In the genomic region with DNA sequence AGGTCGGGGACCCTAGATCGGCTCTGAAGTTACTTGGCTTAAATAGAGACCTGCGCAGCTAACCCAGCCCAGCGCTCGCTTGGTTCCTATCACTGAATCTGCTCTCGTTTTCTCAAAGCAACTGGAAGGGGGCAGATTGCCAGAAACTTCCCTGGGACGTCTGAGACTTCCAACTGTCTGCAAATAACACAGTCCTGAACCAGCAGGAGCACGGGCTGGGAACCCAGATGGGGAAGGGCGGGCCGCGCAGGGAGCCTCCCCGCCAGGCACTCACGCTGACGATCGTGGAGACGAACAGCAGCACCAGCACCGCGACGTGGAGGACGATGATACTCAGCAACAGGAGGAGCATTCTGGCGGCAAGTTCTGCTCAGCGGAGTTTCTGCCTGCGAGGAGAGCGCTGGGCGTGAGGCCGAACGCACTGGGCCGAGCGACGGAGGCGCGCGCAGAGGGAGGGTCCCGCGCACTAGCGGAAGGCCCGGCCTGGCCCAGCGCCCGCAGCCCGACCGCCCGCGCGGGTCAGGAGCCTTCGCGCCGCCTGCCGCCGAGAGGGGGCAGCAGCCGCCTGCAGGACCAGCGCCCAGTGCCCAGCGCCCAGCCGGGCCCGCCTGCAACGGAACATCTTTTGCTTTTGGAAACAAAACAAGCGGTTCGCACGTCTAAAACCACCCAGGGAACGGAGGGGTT, we compare ENCODE assay signal across 1 cellular context.
A peak's percentile ranks its signal among the peaks of the same experiment; 100 is the strongest.
TF ChIP-seq lines count a peak whose summit lies in the region.

No MANE protein-coding gene starts in this region.

TF ChIP-seq in HepG2, 621 proteins besides CTCF, POLR2A, EP300 and RAD21 (continued from another document and continues in another):
- TF ChIP-seq, protein P1, sequence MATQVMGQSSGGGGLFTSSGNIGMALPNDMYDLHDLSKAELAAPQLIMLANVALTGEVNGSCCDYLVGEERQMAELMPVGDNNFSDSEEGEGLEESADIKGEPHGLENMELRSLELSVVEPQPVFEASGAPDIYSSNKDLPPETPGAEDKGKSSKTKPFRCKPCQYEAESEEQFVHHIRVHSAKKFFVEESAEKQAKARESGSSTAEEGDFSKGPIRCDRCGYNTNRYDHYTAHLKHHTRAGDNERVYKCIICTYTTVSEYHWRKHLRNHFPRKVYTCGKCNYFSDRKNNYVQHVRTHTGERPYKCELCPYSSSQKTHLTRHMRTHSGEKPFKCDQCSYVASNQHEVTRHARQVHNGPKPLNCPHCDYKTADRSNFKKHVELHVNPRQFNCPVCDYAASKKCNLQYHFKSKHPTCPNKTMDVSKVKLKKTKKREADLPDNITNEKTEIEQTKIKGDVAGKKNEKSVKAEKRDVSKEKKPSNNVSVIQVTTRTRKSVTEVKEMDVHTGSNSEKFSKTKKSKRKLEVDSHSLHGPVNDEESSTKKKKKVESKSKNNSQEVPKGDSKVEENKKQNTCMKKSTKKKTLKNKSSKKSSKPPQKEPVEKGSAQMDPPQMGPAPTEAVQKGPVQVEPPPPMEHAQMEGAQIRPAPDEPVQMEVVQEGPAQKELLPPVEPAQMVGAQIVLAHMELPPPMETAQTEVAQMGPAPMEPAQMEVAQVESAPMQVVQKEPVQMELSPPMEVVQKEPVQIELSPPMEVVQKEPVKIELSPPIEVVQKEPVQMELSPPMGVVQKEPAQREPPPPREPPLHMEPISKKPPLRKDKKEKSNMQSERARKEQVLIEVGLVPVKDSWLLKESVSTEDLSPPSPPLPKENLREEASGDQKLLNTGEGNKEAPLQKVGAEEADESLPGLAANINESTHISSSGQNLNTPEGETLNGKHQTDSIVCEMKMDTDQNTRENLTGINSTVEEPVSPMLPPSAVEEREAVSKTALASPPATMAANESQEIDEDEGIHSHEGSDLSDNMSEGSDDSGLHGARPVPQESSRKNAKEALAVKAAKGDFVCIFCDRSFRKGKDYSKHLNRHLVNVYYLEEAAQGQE (IDR thresholded peaks at IDR 0.05; ENCODE audit: borderline replicate concordance in 1 of 2, low read depth in 1 of 2, low read length in 2 of 2), result no peak
- TF ChIP-seq ZNF33A (CRISPR knock-in tag; IDR thresholded peaks at IDR 0.05; ENCODE audit: borderline replicate concordance), result no peak
- TF ChIP-seq, protein P2, sequence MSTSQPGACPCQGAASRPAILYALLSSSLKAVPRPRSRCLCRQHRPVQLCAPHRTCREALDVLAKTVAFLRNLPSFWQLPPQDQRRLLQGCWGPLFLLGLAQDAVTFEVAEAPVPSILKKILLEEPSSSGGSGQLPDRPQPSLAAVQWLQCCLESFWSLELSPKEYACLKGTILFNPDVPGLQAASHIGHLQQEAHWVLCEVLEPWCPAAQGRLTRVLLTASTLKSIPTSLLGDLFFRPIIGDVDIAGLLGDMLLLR (CRISPR knock-in tag; IDR thresholded peaks at IDR 0.05), result 0 out of 2 replicates have a peak, but pooled peaks have one; percentile 62
- TF ChIP-seq ATF7-NPFF (CRISPR knock-in tag; IDR thresholded peaks at IDR 0.05; ENCODE audit: low read depth), result no peak; the same call in 1 of the 2 replicates
- TF ChIP-seq, protein P3, sequence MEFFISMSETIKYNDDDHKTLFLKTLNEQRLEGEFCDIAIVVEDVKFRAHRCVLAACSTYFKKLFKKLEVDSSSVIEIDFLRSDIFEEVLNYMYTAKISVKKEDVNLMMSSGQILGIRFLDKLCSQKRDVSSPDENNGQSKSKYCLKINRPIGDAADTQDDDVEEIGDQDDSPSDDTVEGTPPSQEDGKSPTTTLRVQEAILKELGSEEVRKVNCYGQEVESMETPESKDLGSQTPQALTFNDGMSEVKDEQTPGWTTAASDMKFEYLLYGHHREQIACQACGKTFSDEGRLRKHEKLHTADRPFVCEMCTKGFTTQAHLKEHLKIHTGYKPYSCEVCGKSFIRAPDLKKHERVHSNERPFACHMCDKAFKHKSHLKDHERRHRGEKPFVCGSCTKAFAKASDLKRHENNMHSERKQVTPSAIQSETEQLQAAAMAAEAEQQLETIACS (CRISPR knock-in tag; IDR thresholded peaks at IDR 0.05), result peak; percentile 90
- peak; percentile 48; the same call in 1 of the 2 replicates for TF ChIP-seq TAF1 (CRISPR knock-in tag; IDR thresholded peaks at IDR 0.05)
- TF ChIP-seq, protein P4, sequence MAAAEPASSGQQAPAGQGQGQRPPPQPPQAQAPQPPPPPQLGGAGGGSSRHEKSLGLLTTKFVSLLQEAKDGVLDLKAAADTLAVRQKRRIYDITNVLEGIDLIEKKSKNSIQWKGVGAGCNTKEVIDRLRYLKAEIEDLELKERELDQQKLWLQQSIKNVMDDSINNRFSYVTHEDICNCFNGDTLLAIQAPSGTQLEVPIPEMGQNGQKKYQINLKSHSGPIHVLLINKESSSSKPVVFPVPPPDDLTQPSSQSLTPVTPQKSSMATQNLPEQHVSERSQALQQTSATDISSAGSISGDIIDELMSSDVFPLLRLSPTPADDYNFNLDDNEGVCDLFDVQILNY (CRISPR knock-in tag; conservative IDR thresholded peaks at IDR 0.05), result 0 out of 2 replicates have a peak, but pooled peaks have one; percentile 35
- peak; percentile 64; the same call in 1 of the 2 replicates for TF ChIP-seq ZMAT3 (CRISPR knock-in tag; conservative IDR thresholded peaks at IDR 0.05)
- no peak for TF ChIP-seq SMYD3 (CRISPR knock-in tag; IDR thresholded peaks at IDR 0.05)
- TF ChIP-seq, protein P5, sequence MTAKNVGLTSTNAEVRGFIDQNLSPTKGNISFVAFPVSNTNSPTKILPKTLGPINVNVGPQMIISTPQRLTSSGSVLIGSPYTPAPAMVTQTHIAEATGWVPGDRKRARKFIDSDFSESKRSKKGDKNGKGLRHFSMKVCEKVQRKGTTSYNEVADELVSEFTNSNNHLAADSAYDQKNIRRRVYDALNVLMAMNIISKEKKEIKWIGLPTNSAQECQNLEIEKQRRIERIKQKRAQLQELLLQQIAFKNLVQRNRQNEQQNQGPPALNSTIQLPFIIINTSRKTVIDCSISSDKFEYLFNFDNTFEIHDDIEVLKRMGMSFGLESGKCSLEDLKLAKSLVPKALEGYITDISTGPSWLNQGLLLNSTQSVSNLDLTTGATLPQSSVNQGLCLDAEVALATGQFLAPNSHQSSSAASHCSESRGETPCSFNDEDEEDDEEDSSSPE (CRISPR knock-in tag; IDR thresholded peaks at IDR 0.05), result peak; percentile 46; the same call in 1 of the 2 replicates
- TF ChIP-seq, protein P6, sequence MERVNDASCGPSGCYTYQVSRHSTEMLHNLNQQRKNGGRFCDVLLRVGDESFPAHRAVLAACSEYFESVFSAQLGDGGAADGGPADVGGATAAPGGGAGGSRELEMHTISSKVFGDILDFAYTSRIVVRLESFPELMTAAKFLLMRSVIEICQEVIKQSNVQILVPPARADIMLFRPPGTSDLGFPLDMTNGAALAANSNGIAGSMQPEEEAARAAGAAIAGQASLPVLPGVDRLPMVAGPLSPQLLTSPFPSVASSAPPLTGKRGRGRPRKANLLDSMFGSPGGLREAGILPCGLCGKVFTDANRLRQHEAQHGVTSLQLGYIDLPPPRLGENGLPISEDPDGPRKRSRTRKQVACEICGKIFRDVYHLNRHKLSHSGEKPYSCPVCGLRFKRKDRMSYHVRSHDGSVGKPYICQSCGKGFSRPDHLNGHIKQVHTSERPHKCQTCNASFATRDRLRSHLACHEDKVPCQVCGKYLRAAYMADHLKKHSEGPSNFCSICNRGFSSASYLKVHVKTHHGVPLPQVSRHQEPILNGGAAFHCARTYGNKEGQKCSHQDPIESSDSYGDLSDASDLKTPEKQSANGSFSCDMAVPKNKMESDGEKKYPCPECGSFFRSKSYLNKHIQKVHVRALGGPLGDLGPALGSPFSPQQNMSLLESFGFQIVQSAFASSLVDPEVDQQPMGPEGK (CRISPR knock-in tag; IDR thresholded peaks at IDR 0.05), result peak; percentile 35; the same call in 1 of the 2 replicates
- TF ChIP-seq, protein P7, sequence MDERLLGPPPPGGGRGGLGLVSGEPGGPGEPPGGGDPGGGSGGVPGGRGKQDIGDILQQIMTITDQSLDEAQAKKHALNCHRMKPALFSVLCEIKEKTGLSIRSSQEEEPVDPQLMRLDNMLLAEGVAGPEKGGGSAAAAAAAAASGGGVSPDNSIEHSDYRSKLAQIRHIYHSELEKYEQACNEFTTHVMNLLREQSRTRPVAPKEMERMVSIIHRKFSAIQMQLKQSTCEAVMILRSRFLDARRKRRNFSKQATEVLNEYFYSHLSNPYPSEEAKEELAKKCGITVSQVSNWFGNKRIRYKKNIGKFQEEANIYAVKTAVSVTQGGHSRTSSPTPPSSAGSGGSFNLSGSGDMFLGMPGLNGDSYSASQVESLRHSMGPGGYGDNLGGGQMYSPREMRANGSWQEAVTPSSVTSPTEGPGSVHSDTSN (CRISPR knock-in tag; IDR thresholded peaks at IDR 0.05), result no peak
- TF ChIP-seq MAFK (conservative IDR thresholded peaks at IDR 0.05 in 1 of 2, IDR thresholded peaks at IDR 0.05 in 1 of 2; ENCODE audit: low read length in 2 of 2), result no peak
- no peak for TF ChIP-seq ZFAT (CRISPR knock-in tag; conservative IDR thresholded peaks at IDR 0.05)
- TF ChIP-seq ZSCAN12 (CRISPR knock-in tag; IDR thresholded peaks at IDR 0.05), result no peak
- TF ChIP-seq TARDBP (CRISPR knock-in tag; IDR thresholded peaks at IDR 0.05), result no peak; the same call in 1 of the 2 replicates
- TF ChIP-seq, protein P8, sequence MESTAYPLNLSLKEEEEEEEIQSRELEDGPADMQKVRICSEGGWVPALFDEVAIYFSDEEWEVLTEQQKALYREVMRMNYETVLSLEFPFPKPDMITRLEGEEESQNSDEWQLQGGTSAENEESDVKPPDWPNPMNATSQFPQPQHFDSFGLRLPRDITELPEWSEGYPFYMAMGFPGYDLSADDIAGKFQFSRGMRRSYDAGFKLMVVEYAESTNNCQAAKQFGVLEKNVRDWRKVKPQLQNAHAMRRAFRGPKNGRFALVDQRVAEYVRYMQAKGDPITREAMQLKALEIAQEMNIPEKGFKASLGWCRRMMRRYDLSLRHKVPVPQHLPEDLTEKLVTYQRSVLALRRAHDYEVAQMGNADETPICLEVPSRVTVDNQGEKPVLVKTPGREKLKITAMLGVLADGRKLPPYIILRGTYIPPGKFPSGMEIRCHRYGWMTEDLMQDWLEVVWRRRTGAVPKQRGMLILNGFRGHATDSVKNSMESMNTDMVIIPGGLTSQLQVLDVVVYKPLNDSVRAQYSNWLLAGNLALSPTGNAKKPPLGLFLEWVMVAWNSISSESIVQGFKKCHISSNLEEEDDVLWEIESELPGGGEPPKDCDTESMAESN (CRISPR knock-in tag; conservative IDR thresholded peaks at IDR 0.05), result peak; percentile 48; the same call in 1 of the 2 replicates
- TF ChIP-seq ZFY (CRISPR knock-in tag; IDR thresholded peaks at IDR 0.05), result peak; percentile 92
- TF ChIP-seq ZNF121 (CRISPR knock-in tag; IDR thresholded peaks at IDR 0.05), result peak; percentile 69
- no peak for TF ChIP-seq NFKBIZ (CRISPR knock-in tag; IDR thresholded peaks at IDR 0.05)
- TF ChIP-seq ZNF670 (CRISPR knock-in tag; IDR thresholded peaks at IDR 0.05; ENCODE audit: borderline replicate concordance), result no peak
- TF ChIP-seq ZNF703 (CRISPR knock-in tag; IDR thresholded peaks at IDR 0.05; ENCODE audit: borderline replicate concordance), result no peak
- TF ChIP-seq, protein P9, sequence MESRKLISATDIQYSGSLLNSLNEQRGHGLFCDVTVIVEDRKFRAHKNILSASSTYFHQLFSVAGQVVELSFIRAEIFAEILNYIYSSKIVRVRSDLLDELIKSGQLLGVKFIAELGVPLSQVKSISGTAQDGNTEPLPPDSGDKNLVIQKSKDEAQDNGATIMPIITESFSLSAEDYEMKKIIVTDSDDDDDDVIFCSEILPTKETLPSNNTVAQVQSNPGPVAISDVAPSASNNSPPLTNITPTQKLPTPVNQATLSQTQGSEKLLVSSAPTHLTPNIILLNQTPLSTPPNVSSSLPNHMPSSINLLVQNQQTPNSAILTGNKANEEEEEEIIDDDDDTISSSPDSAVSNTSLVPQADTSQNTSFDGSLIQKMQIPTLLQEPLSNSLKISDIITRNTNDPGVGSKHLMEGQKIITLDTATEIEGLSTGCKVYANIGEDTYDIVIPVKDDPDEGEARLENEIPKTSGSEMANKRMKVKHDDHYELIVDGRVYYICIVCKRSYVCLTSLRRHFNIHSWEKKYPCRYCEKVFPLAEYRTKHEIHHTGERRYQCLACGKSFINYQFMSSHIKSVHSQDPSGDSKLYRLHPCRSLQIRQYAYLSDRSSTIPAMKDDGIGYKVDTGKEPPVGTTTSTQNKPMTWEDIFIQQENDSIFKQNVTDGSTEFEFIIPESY (CRISPR knock-in tag; IDR thresholded peaks at IDR 0.05), result no peak; the same call in 1 of the 2 replicates
- TF ChIP-seq ZNF737 (CRISPR knock-in tag; IDR thresholded peaks at IDR 0.05; ENCODE audit: borderline replicate concordance), result no peak
- TF ChIP-seq, protein P10, sequence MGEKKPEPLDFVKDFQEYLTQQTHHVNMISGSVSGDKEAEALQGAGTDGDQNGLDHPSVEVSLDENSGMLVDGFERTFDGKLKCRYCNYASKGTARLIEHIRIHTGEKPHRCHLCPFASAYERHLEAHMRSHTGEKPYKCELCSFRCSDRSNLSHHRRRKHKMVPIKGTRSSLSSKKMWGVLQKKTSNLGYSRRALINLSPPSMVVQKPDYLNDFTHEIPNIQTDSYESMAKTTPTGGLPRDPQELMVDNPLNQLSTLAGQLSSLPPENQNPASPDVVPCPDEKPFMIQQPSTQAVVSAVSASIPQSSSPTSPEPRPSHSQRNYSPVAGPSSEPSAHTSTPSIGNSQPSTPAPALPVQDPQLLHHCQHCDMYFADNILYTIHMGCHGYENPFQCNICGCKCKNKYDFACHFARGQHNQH (CRISPR knock-in tag; IDR thresholded peaks at IDR 0.05), result no peak
- TF ChIP-seq ATAD3A (CRISPR knock-in tag; IDR thresholded peaks at IDR 0.05), result no peak
- TF ChIP-seq MATR3 (CRISPR knock-in tag; IDR thresholded peaks at IDR 0.05), result 0 out of 2 replicates have a peak, but pooled peaks have one; percentile 67
- TF ChIP-seq TGIF2 (CRISPR knock-in tag; IDR thresholded peaks at IDR 0.05), result 0 out of 2 replicates have a peak, but pooled peaks have one; percentile 23
- 0 out of 2 replicates have a peak, but pooled peaks have one; percentile 26 for TF ChIP-seq RXRA (CRISPR knock-in tag; IDR thresholded peaks at IDR 0.05)
